1 cellular context compared by ENCODE assay signal in the genomic region with DNA sequence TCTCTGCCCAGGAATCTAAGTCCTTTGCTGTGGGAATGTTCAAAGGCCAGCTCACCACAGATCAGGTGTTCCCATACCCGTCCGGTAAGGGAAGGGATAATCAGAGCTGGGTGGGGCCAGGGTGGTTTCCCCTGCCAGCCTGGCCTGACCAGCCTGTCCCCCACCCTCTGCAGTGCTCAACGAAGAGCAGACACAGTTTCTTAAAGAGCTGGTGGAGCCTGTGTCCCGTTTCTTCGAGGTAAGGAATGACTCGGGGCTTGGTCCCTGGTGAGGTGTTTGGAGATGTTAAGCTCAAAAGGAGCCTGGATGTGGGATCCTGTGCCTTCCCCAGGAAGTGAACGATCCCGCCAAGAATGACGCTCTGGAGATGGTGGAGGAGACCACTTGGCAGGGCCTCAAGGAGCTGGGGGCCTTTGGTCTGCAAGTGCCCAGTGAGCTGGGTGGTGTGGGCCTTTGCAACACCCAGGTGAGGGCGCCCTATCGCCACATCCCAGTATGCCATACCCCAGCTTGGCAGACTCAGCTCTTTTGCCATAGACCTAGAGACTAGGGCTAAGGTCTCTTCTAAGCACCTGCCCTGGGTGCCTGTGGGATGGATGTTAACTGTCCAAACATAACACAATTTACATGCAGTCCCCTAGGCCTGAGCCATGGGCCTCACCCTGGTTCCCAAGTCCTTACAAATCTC.
A peak's percentile ranks its signal among the peaks of the same experiment; 100 is the strongest.
TF ChIP-seq lines count a peak whose summit lies in the region.

No MANE protein-coding gene starts in this region.

TF ChIP-seq in K562, 482 proteins besides CTCF, POLR2A, EP300 and RAD21:
- TF ChIP-seq, protein P1, sequence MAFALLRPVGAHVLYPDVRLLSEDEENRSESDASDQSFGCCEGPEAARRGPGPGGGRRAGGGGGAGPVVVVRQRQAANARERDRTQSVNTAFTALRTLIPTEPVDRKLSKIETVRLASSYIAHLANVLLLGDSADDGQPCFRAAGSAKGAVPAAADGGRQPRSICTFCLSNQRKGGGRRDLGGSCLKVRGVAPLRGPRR (CRISPR knock-in tag; IDR thresholded peaks at IDR 0.05), result no peak
- TF ChIP-seq SP2 (IDR thresholded peaks at IDR 0.05; ENCODE audit: extremely low read depth, low read depth, low read length, poor library complexity, severe bottlenecking), result no peak
- TF ChIP-seq PCBP1 (IDR thresholded peaks at IDR 0.05; ENCODE audit: low read depth, low read length, poor library complexity, severe bottlenecking), result no peak
- no peak for TF ChIP-seq KDM1A (IDR thresholded peaks at IDR 0.05)
- TF ChIP-seq, protein P2, sequence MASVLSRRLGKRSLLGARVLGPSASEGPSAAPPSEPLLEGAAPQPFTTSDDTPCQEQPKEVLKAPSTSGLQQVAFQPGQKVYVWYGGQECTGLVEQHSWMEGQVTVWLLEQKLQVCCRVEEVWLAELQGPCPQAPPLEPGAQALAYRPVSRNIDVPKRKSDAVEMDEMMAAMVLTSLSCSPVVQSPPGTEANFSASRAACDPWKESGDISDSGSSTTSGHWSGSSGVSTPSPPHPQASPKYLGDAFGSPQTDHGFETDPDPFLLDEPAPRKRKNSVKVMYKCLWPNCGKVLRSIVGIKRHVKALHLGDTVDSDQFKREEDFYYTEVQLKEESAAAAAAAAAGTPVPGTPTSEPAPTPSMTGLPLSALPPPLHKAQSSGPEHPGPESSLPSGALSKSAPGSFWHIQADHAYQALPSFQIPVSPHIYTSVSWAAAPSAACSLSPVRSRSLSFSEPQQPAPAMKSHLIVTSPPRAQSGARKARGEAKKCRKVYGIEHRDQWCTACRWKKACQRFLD (CRISPR knock-in tag; IDR thresholded peaks at IDR 0.05), result 0 out of 2 replicates have a peak, but pooled peaks have one; percentile 32
- no peak for TF ChIP-seq RBM25 (IDR thresholded peaks at IDR 0.05; ENCODE audit: low read depth, low read length, severe bottlenecking)
- TF ChIP-seq, protein P3, sequence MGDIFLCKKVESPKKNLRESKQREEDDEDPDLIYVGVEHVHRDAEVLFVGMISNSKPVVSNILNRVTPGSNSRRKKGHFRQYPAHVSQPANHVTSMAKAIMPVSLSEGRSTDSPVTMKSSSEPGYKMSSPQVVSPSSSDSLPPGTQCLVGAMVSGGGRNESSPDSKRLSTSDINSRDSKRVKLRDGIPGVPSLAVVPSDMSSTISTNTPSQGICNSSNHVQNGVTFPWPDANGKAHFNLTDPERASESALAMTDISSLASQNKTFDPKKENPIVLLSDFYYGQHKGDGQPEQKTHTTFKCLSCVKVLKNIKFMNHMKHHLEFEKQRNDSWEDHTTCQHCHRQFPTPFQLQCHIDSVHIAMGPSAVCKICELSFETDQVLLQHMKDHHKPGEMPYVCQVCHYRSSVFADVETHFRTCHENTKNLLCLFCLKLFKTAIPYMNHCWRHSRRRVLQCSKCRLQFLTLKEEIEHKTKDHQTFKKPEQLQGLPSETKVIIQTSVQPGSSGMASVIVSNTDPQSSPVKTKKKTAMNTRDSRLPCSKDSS (IDR thresholded peaks at IDR 0.05; ENCODE audit: low read depth, partially characterized antibody), result no peak
- TF ChIP-seq TARDBP (IDR thresholded peaks at IDR 0.05), result no peak
- no peak for TF ChIP-seq TBL1XR1 (IDR thresholded peaks at IDR 0.05; ENCODE audit: low read length in 2 of 2)
- TF ChIP-seq SMARCA4 (IDR thresholded peaks at IDR 0.05), result no peak
- peak; percentile 34; the same call in 1 of the 2 replicates for TF ChIP-seq POLR2G (IDR thresholded peaks at IDR 0.05; ENCODE audit: low read depth, low read length)
- TF ChIP-seq ZKSCAN3 (CRISPR knock-in tag; IDR thresholded peaks at IDR 0.05), result no peak
- no peak for TF ChIP-seq ZNF551 (CRISPR knock-in tag; IDR thresholded peaks at IDR 0.05)
- TF ChIP-seq, protein P4, sequence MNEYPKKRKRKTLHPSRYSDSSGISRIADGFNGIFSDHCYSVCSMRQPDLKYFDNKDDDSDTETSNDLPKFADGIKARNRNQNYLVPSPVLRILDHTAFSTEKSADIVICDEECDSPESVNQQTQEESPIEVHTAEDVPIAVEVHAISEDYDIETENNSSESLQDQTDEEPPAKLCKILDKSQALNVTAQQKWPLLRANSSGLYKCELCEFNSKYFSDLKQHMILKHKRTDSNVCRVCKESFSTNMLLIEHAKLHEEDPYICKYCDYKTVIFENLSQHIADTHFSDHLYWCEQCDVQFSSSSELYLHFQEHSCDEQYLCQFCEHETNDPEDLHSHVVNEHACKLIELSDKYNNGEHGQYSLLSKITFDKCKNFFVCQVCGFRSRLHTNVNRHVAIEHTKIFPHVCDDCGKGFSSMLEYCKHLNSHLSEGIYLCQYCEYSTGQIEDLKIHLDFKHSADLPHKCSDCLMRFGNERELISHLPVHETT (CRISPR knock-in tag; conservative IDR thresholded peaks at IDR 0.05 in 1 of 2, IDR thresholded peaks at IDR 0.05 in 1 of 2), result no peak
- TF ChIP-seq ZFP30 (CRISPR knock-in tag; IDR thresholded peaks at IDR 0.05; ENCODE audit: borderline replicate concordance), result no peak
- no peak for TF ChIP-seq TCF7L2 (IDR thresholded peaks at IDR 0.05; ENCODE audit: low read depth, low read length)
- TF ChIP-seq, protein P5, sequence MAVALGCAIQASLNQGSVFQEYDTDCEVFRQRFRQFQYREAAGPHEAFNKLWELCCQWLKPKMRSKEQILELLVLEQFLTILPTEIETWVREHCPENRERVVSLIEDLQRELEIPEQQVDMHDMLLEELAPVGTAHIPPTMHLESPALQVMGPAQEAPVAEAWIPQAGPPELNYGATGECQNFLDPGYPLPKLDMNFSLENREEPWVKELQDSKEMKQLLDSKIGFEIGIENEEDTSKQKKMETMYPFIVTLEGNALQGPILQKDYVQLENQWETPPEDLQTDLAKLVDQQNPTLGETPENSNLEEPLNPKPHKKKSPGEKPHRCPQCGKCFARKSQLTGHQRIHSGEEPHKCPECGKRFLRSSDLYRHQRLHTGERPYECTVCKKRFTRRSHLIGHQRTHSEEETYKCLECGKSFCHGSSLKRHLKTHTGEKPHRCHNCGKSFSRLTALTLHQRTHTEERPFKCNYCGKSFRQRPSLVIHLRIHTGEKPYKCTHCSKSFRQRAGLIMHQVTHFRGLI (CRISPR knock-in tag; IDR thresholded peaks at IDR 0.05), result no peak
- no peak for TF ChIP-seq MIER1 (IDR thresholded peaks at IDR 0.05; ENCODE audit: low read depth)
- no peak for TF ChIP-seq ZNF212 (CRISPR knock-in tag; IDR thresholded peaks at IDR 0.05)
- no peak for TF ChIP-seq CBX1 (IDR thresholded peaks at IDR 0.05; ENCODE audit: low read depth)
- TF ChIP-seq C11orf30 (IDR thresholded peaks at IDR 0.05; ENCODE audit: low read depth), result peak; percentile 17; the same call in 1 of the 2 replicates
- TF ChIP-seq, protein P6, sequence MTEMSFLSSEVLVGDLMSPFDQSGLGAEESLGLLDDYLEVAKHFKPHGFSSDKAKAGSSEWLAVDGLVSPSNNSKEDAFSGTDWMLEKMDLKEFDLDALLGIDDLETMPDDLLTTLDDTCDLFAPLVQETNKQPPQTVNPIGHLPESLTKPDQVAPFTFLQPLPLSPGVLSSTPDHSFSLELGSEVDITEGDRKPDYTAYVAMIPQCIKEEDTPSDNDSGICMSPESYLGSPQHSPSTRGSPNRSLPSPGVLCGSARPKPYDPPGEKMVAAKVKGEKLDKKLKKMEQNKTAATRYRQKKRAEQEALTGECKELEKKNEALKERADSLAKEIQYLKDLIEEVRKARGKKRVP (CRISPR knock-in tag; IDR thresholded peaks at IDR 0.05), result 0 out of 2 replicates have a peak, but pooled peaks have one; percentile 11
- TF ChIP-seq ZNF644 (tag; IDR thresholded peaks at IDR 0.05; ENCODE audit: low read depth), result no peak
- TF ChIP-seq ZNF175 (CRISPR knock-in tag; IDR thresholded peaks at IDR 0.05; ENCODE audit: low read depth), result no peak
- no peak for TF ChIP-seq KDM2B (CRISPR knock-in tag; IDR thresholded peaks at IDR 0.05)
- TF ChIP-seq SMAD4 (CRISPR knock-in tag; conservative IDR thresholded peaks at IDR 0.05), result no peak
- no peak for TF ChIP-seq SAFB2 (IDR thresholded peaks at IDR 0.05; ENCODE audit: borderline replicate concordance, low read depth, low read length, severe bottlenecking)
- TF ChIP-seq ETV6 (IDR thresholded peaks at IDR 0.05; ENCODE audit: borderline replicate concordance in 1 of 2, low read depth in 2 of 2, low read length in 1 of 2), result no peak
- no peak for TF ChIP-seq ETV6 (CRISPR knock-in tag; IDR thresholded peaks at IDR 0.05; ENCODE audit: borderline replicate concordance)
- TF ChIP-seq, protein P7, sequence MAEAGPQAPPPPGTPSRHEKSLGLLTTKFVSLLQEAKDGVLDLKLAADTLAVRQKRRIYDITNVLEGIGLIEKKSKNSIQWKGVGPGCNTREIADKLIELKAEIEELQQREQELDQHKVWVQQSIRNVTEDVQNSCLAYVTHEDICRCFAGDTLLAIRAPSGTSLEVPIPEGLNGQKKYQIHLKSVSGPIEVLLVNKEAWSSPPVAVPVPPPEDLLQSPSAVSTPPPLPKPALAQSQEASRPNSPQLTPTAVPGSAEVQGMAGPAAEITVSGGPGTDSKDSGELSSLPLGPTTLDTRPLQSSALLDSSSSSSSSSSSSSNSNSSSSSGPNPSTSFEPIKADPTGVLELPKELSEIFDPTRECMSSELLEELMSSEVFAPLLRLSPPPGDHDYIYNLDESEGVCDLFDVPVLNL (CRISPR knock-in tag; IDR thresholded peaks at IDR 0.05; ENCODE audit: low read depth), result no peak
- TF ChIP-seq, protein P8, sequence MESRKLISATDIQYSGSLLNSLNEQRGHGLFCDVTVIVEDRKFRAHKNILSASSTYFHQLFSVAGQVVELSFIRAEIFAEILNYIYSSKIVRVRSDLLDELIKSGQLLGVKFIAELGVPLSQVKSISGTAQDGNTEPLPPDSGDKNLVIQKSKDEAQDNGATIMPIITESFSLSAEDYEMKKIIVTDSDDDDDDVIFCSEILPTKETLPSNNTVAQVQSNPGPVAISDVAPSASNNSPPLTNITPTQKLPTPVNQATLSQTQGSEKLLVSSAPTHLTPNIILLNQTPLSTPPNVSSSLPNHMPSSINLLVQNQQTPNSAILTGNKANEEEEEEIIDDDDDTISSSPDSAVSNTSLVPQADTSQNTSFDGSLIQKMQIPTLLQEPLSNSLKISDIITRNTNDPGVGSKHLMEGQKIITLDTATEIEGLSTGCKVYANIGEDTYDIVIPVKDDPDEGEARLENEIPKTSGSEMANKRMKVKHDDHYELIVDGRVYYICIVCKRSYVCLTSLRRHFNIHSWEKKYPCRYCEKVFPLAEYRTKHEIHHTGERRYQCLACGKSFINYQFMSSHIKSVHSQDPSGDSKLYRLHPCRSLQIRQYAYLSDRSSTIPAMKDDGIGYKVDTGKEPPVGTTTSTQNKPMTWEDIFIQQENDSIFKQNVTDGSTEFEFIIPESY (CRISPR knock-in tag; IDR thresholded peaks at IDR 0.05), result no peak
- 0 out of 2 replicates have a peak, but pooled peaks have one; percentile 45 for TF ChIP-seq ERF (CRISPR knock-in tag; IDR thresholded peaks at IDR 0.05)
- no peak for TF ChIP-seq MCM2 (IDR thresholded peaks at IDR 0.05; ENCODE audit: low read depth)
- no peak for TF ChIP-seq NUFIP1 (IDR thresholded peaks at IDR 0.05; ENCODE audit: partially characterized antibody)
- TF ChIP-seq RAD51 (IDR thresholded peaks at IDR 0.05; ENCODE audit: borderline replicate concordance, low read depth), result no peak
- TF ChIP-seq ESRRA (IDR thresholded peaks at IDR 0.05; ENCODE audit: borderline replicate concordance, low read depth), result no peak
